ENCODE assay signal across 19 cellular contexts in the genomic region with DNA sequence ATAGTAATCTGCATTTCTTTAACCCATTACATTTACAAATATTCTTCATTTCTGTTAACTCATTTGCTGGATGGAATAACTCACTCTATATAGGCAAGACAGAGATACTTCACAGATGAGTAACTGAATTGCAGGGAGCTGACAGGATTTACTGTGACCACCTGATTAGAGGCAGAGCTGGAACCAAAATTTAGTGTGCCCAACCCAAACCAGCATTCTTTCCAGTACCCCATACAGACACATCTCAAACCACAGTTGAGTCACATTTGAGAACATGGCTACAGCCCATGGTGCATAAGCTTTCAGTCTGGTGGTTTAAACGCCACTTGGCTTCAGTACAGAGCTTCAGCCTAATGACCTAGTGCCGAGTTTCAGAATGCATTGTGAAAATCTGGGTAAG.
DNase-seq lines count a peak whose midpoint lies in the region; FAIRE-seq and TF ChIP-seq lines count a peak whose summit lies in the region.
"Had no signal": no experiment of that assay in that cellular context is flagged by ENCODE, and none has a peak within 500 bp of the region (broad histone marks: within the 10 kb centered on the region; RNA-seq: fewer than 3 reads in every experiment).

No MANE protein-coding gene starts in this region.

- 93% methylated on average over 2 of the region's 2 CpGs for WGBS in mesenchymal stem cell

- no peak overlapping the region for H3K4me3 Mint-ChIP-seq in endothelial cell (ENCODE audit: unreplicated experiment)
- H3K4me3 Mint-ChIP-seq: activated naive CD8-positive, alpha-beta T cell had no signal

- no peak overlapping the region for H3K23ac ChIP-seq in mesenchymal stem cell (ENCODE audit: low read length in 2 of 2)

- H3K79me1 ChIP-seq in mesenchymal stem cell (replicated peaks; ENCODE audit: low read length, poor library complexity, severe bottlenecking): no peaks in the 10 kb centered on the region

- no peaks in the 10 kb centered on the region for H3K36me3 ChIP-seq in mesenchymal stem cell (ENCODE audit: control insufficient read depth in 1 of 2, insufficient read depth in 2 of 2, low read depth in 1 of 2, low read length in 2 of 2)
- H3K36me3 ChIP-seq: BE2C, sigmoid colon, uterus had no signal

- no peak overlapping the region for H2AK5ac ChIP-seq in mesenchymal stem cell (ENCODE audit: low read length, severe bottlenecking)

- no peak overlapping the region for H2BK15ac ChIP-seq in mesenchymal stem cell (ENCODE audit: low read depth, poor library complexity, severe bottlenecking)

- no peaks in the 10 kb centered on the region for H3K36me3 Mint-ChIP-seq in endothelial cell (ENCODE audit: low read depth, unreplicated experiment)
- H3K36me3 Mint-ChIP-seq: activated naive CD8-positive, alpha-beta T cell had no signal

- H3K4me1 ChIP-seq in mesenchymal stem cell (ENCODE audit: control insufficient read depth, insufficient read depth, low read depth, low read length): peaks cover 2% of the 10 kb centered on the region
- H3K4me1 ChIP-seq: BE2C, uterus had no signal

- peak overlapping the region in 1 of 2 experiments; percentile 86 for H3K18ac ChIP-seq in mesenchymal stem cell (ENCODE audit: low read depth in 1 of 2, low read length in 2 of 2)

- H4K91ac ChIP-seq in mesenchymal stem cell (ENCODE audit: low read length): peak overlapping the region; percentile 77

- TF ChIP-seq CTCF in endothelial cell (IDR thresholded peaks at IDR 0.05; ENCODE audit: unreplicated experiment): no peak

- no peaks in the 10 kb centered on the region for H3K27me3 ChIP-seq in mesenchymal stem cell (ENCODE audit: control insufficient read depth in 1 of 2, insufficient read depth in 1 of 2, low read length in 2 of 2)
- H3K27me3 ChIP-seq: BE2C, sigmoid colon, uterus had no signal

- H3K4me3 ChIP-seq in mesenchymal stem cell (ENCODE audit: insufficient read depth in 1 of 2, low read depth in 1 of 2, low read length in 2 of 2): no peak overlapping the region
- H3K4me3 ChIP-seq: sigmoid colon, uterus had no signal

- H3K9me3 ChIP-seq in mesenchymal stem cell (ENCODE audit: control insufficient read depth, low read length): no peaks in the 10 kb centered on the region
- H3K9me3 ChIP-seq: BE2C, sigmoid colon, uterus had no signal

- no peaks in the 10 kb centered on the region for H3K4me1 Mint-ChIP-seq in endothelial cell (ENCODE audit: unreplicated experiment)

- H3K14ac ChIP-seq in mesenchymal stem cell (ENCODE audit: low read length in 2 of 2): no peak overlapping the region

- no peak overlapping the region for H2BK5ac ChIP-seq in mesenchymal stem cell (ENCODE audit: low read depth, low read length, poor library complexity, severe bottlenecking)

- H2BK120ac ChIP-seq in mesenchymal stem cell (ENCODE audit: low read depth, low read length): no peak overlapping the region

- TF ChIP-seq POLR2A in GM12892 (IDR thresholded peaks at IDR 0.05; ENCODE audit: low read depth, low read length): no peak

- H3K9me3 Mint-ChIP-seq in endothelial cell (ENCODE audit: unreplicated experiment): no peaks in the 10 kb centered on the region

- H4K8ac ChIP-seq in mesenchymal stem cell (ENCODE audit: low read length): no peak overlapping the region

- DNase-seq in AG08396 (ENCODE audit: low spot score): peak; percentile 39
- peak; percentile 39 for DNase-seq in HS-27A (ENCODE audit: low read depth)
- peak; percentile 95 for DNase-seq in astrocyte of the hippocampus (ENCODE audit: low read depth, low spot score)
- no peak for DNase-seq in mesenchymal stem cell
- no peak for DNase-seq in NOMO-1 (lab: John Stamatoyannopoulos, UW; ENCODE audit: unreplicated experiment in 2 of 2)
- no peak for DNase-seq in GM12892 (ENCODE audit: insufficient read length)
- no peak for DNase-seq in endothelial cell (ENCODE audit: low spot score)
- no peak for DNase-seq in NCI-H146 treated with DMSO at 0.1 percent for 48 hours (lab: John Stamatoyannopoulos, UW; ENCODE audit: unreplicated experiment)
- DNase-seq: activated CD4-positive, alpha-beta T cell treated with anti-CD3 and anti-CD28 coated beads for 4 hours; activated T-cell treated with anti-CD3 and anti-CD28 coated beads for 4 hours; BE2C; NCI-H1930; NCI-H69; sigmoid colon; stimulated activated naive CD4-positive, alpha-beta T cell; uterus had no signal

- no peaks in the 10 kb centered on the region for H3K27me3 Mint-ChIP-seq in endothelial cell (ENCODE audit: unreplicated experiment)
- H3K27me3 Mint-ChIP-seq: activated naive CD8-positive, alpha-beta T cell had no signal

- H2AFZ ChIP-seq in mesenchymal stem cell (ENCODE audit: low read depth, low read length): no peak overlapping the region

- peak overlapping the region; percentile 40 for H3K9ac ChIP-seq in mesenchymal stem cell (ENCODE audit: low read length)

- H2BK12ac ChIP-seq in mesenchymal stem cell (ENCODE audit: low read length in 2 of 2): no peak overlapping the region

- no peak overlapping the region for H3K4me2 ChIP-seq in mesenchymal stem cell (ENCODE audit: low read length, poor library complexity, severe bottlenecking)

- H3K27ac Mint-ChIP-seq in endothelial cell (ENCODE audit: unreplicated experiment): no peak overlapping the region
- H3K27ac Mint-ChIP-seq: activated naive CD8-positive, alpha-beta T cell had no signal

- H3K27ac ChIP-seq in mesenchymal stem cell (ENCODE audit: low read length, poor library complexity, severe bottlenecking): no peak overlapping the region
- H3K27ac ChIP-seq: RWPE1, sigmoid colon, uterus had no signal

- FAIRE-seq in GM12892 (lab: Jason Lieb, UNC): no peak
- FAIRE-seq: colon had no signal

- peak overlapping the region in 1 of 2 experiments; percentile 73 for H3K4ac ChIP-seq in mesenchymal stem cell (ENCODE audit: low read depth in 1 of 2, low read length in 2 of 2)

Comparison
In these comparisons a context has a peak if more than half of its experiments do, and no peak if none do; other contexts are left out.
1. DNase-seq: peak in AG08396 (single experiment), HS-27A (single experiment) and astrocyte of the hippocampus (single experiment); none in mesenchymal stem cell (single experiment), NOMO-1 (0 of 2), GM12892 (single experiment), endothelial cell (single experiment) and NCI-H146 treated with DMSO at 0.1 percent for 48 hours (single experiment).